Comparison of ENCODE assay signal across 18 cellular contexts in the genomic region with DNA sequence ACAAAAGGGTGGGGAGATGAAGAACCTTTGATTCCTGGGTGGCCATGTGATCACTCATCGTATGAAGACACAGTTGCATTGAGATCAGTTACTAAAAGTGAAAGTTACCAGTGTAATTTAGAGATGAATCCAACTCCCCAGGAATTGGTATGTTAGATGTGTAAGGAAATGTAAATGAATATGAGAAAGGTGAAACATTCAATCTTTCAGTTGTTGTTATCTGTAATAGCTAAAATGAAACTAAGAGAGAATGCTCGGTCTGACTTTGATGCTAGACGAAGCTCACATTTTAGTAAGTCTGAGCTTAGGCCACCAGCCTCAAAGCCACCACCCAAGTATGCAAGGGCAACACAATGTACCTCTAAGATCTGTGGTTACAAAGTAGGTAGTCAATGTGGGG.
"Had no signal": no experiment of that assay in that cellular context is flagged by ENCODE, and none has a peak within 500 bp of the region (broad histone marks: within the 10 kb centered on the region; RNA-seq: fewer than 3 reads in every experiment).

No MANE protein-coding gene starts in this region.

- H3K4me3 Mint-ChIP-seq: activated CD4-positive, alpha-beta T cell treated with anti-CD3 and anti-CD28 coated beads, Interleukin-2, amount 10 ng/mL, durations not matched to agents 7 days and 5 days; activated naive CD8-positive, alpha-beta T cell; brain; natural killer cell; stimulated activated memory B cell treated with anti-CD40 and anti-IgM and Interleukin-4, amounts not matched to agents 10 μg/mL and 1 μg/mL and 100 μg/mL, for 72 hours had no signal

- H3K27me3 Mint-ChIP-seq: activated CD4-positive, alpha-beta T cell treated with anti-CD3 and anti-CD28 coated beads, Interleukin-2, amount 10 ng/mL, durations not matched to agents 7 days and 5 days; activated naive CD8-positive, alpha-beta T cell; stimulated activated memory B cell treated with anti-CD40 and anti-IgM and Interleukin-4, amounts not matched to agents 10 μg/mL and 1 μg/mL and 100 μg/mL, for 72 hours had no signal

- ATAC-seq: gastroesophageal sphincter; heart right ventricle; natural killer cell; stimulated activated memory B cell treated with anti-CD40 and anti-IgM and Interleukin-4, amounts not matched to agents 10 μg/mL and 1 μg/mL and 100 μg/mL, for 72 hours had no signal

- DNase-seq: activated CD4-positive, alpha-beta T cell treated with anti-CD3 and anti-CD28 coated beads, Interleukin-2, amount 10 ng/mL, durations not matched to agents 7 days and 5 days; activated CD4-positive, CD25-positive, alpha-beta regulatory T cell; activated gamma-delta T cell; activated T-cell treated with anti-CD3 and anti-CD28 coated beads for 4 hours; amniotic stem cell; central memory CD4-positive, alpha-beta T cell; colonic mucosa; heart right ventricle; mesendoderm; natural killer cell; sigmoid colon; spleen; stimulated activated CD4-positive, alpha-beta T cell treated with anti-CD3 and anti-CD28 coated beads, Interleukin-1b, Interleukin-23, amount 100 ng/mL, for 48 hours; tibial artery had no signal

- H3K27ac Mint-ChIP-seq: activated CD4-positive, alpha-beta T cell treated with anti-CD3 and anti-CD28 coated beads, Interleukin-2, amount 10 ng/mL, durations not matched to agents 7 days and 5 days; activated naive CD8-positive, alpha-beta T cell; brain; natural killer cell; stimulated activated memory B cell treated with anti-CD40 and anti-IgM and Interleukin-4, amounts not matched to agents 10 μg/mL and 1 μg/mL and 100 μg/mL, for 72 hours had no signal

- H3K9me3 Mint-ChIP-seq: activated CD4-positive, alpha-beta T cell treated with anti-CD3 and anti-CD28 coated beads, Interleukin-2, amount 10 ng/mL, durations not matched to agents 7 days and 5 days; stimulated activated memory B cell treated with anti-CD40 and anti-IgM and Interleukin-4, amounts not matched to agents 10 μg/mL and 1 μg/mL and 100 μg/mL, for 72 hours had no signal

- H3K4me1 Mint-ChIP-seq: activated CD4-positive, alpha-beta T cell treated with anti-CD3 and anti-CD28 coated beads, Interleukin-2, amount 10 ng/mL, durations not matched to agents 7 days and 5 days; natural killer cell; stimulated activated memory B cell treated with anti-CD40 and anti-IgM and Interleukin-4, amounts not matched to agents 10 μg/mL and 1 μg/mL and 100 μg/mL, for 72 hours had no signal

- H3K36me3 Mint-ChIP-seq: activated naive CD8-positive, alpha-beta T cell; brain; natural killer cell; stimulated activated memory B cell treated with anti-CD40 and anti-IgM and Interleukin-4, amounts not matched to agents 10 μg/mL and 1 μg/mL and 100 μg/mL, for 72 hours had no signal
